ENCODE assay signal across 9 cellular contexts in genomic region chr1:186212574-186213224, GRCh38.
A peak's percentile ranks its signal among the peaks of the same experiment; 100 is the strongest.
DNase-seq lines count a peak whose midpoint lies in the region; ATAC-seq and TF ChIP-seq lines count a peak whose summit lies in the region.
"Had no signal": no experiment of that assay in that cellular context is flagged by ENCODE, and none has a peak within 500 bp of the region (broad histone marks: within the 10 kb centered on the region; RNA-seq: fewer than 3 reads in every experiment).

No MANE protein-coding gene starts in this region.

- no peak overlapping the region for H3K4me3 ChIP-seq in HL-60 (replicated peaks; ENCODE audit: insufficient read depth, low read length)
- no peak overlapping the region for H3K4me3 ChIP-seq in brain microvascular endothelial cell (ENCODE audit: low read depth, low read length)
- H3K4me3 ChIP-seq: BLaER1 treated with 17β-estradiol and CSF1 and Interleukin-3, amounts not matched to agents 10 nM and 100 nM had no signal

- TF ChIP-seq CTCF in HL-60 (IDR thresholded peaks at IDR 0.05; ENCODE audit: insufficient read depth, low read length) (peak; percentile 68), brain microvascular endothelial cell (IDR thresholded peaks at IDR 0.05; ENCODE audit: low read depth, low read length, missing control alignments) (peak; percentile 84)

- no peaks in the 10 kb centered on the region for H3K36me3 ChIP-seq in brain microvascular endothelial cell (replicated peaks)
- H3K36me3 ChIP-seq: BLaER1 treated with 17β-estradiol and CSF1 and Interleukin-3, amounts not matched to agents 10 nM and 100 nM had no signal

- H3K27me3 ChIP-seq in HL-60 (ENCODE audit: insufficient read depth, poor library complexity, severe bottlenecking) (no peaks in the 10 kb centered on the region), brain microvascular endothelial cell (replicated peaks) (no peaks in the 10 kb centered on the region)
- H3K27me3 ChIP-seq: BLaER1 treated with 17β-estradiol and CSF1 and Interleukin-3, amounts not matched to agents 10 nM and 100 nM had no signal

- in situ Hi-C loops in brain microvascular endothelial cell (cut with HindIII; ENCODE audit: low pct_ligation_motif_present, low sequenced_read_pairs) = no loop called here

- no peaks in the 10 kb centered on the region for H3K9me3 Mint-ChIP-seq in stimulated activated naive CD8-positive, alpha-beta T cell treated with anti-CD3 and anti-CD28 coated beads, Interleukin-15, amount 100 ng/mL, for 72 hours

- no peak overlapping the region for H3K27ac Mint-ChIP-seq in stimulated activated naive CD8-positive, alpha-beta T cell treated with anti-CD3 and anti-CD28 coated beads, Interleukin-15, amount 100 ng/mL, for 72 hours

- DNase-seq in NOMO-1 treated with DMSO at 0.1 percent for 48 hours (lab: John Stamatoyannopoulos, UW; ENCODE audit: unreplicated experiment) = peak; percentile 50
- DNase-seq in NOMO-1 treated with dmso at 0.1 percent for 144 hours (lab: John Stamatoyannopoulos, UW; ENCODE audit: unreplicated experiment) = no peak
- peak; percentile 10 to 46 for DNase-seq in HL-60 (ENCODE audit: low read depth in 1 of 2, low spot score in 1 of 2)
- DNase-seq in NCI-H69 (lab: John Stamatoyannopoulos, UW) = peak; percentile 89
- DNase-seq in brain microvascular endothelial cell = peak; percentile 89
- DNase-seq in inferior parietal cortex (ENCODE audit: extremely low spot score) = peak; percentile 82
- peak; percentile 20 to 25 for DNase-seq in stimulated activated naive CD8-positive, alpha-beta T cell treated with anti-CD3 and anti-CD28 coated beads, Interleukin-15, amount 100 ng/mL, for 72 hours

- no peaks in the 10 kb centered on the region for H3K4me1 Mint-ChIP-seq in stimulated activated naive CD8-positive, alpha-beta T cell treated with anti-CD3 and anti-CD28 coated beads, Interleukin-15, amount 100 ng/mL, for 72 hours

- peak; percentile 94 for ATAC-seq in GM21423 (IDR thresholded peaks at IDR 0.05; ENCODE audit: unreplicated experiment)
- ATAC-seq in stimulated activated naive CD8-positive, alpha-beta T cell treated with anti-CD3 and anti-CD28 coated beads, Interleukin-15, amount 100 ng/mL, for 72 hours = peak; percentile 61

- H3K27ac ChIP-seq in HL-60 (replicated peaks) = no peak overlapping the region
- no peak overlapping the region for H3K27ac ChIP-seq in brain microvascular endothelial cell
- H3K27ac ChIP-seq: BLaER1 treated with 17β-estradiol and CSF1 and Interleukin-3, amounts not matched to agents 10 nM and 100 nM had no signal

- H3K4me3 Mint-ChIP-seq in stimulated activated naive CD8-positive, alpha-beta T cell treated with anti-CD3 and anti-CD28 coated beads, Interleukin-15, amount 100 ng/mL, for 72 hours = no peak overlapping the region

- H3K27me3 Mint-ChIP-seq in stimulated activated naive CD8-positive, alpha-beta T cell treated with anti-CD3 and anti-CD28 coated beads, Interleukin-15, amount 100 ng/mL, for 72 hours = peaks cover 45% of the 10 kb centered on the region
